ENCODE assay signal across 24 cellular contexts in the genomic region with DNA sequence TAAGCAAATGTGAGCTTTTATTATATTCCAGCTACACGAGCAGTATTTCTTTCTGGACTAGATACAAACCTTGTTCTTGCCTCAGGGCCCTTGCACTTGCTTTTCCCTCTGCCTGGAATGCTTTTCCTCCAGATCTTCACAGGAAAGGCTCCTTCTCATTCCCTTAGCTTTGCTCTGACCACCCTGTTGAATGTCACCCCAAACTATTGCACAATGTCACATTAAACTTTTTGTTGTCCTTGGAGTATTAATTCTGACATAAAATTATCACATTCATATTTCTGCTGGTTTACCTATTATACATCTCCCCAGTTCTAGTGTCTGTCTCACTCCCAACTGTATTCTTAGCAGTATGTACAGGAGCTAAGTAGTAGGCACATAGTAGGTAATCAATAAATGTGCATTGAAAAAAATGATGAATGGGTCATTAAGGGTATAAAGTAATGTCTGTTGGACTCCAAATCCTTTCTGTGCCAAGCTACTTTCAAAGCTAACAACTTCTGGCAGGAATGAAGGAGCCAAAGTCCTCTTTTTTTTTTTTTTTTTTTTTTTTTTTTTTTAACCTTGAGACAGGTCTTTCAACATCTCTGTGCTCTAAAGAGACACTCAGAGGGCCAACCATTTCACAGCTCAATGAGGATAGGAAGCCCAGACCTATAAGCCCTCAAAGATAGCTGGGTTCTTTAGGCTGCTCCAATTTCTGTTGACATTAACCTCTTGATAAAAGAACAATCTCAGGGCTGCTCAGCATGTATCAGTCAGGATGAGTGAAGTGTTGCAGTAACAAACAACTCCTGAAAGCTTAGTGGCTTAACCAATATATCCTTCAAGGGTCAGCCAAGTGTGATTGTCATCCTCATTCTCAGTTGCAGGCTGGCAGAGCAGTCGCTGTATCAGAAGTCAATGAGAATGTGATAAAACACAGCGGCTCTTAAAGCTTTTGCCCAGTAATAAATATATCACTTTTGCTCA.
"Had no signal": no experiment of that assay in that cellular context is flagged by ENCODE, and none has a peak within 500 bp of the region (broad histone marks: within the 10 kb centered on the region; RNA-seq: fewer than 3 reads in every experiment).

No MANE protein-coding gene starts in this region.

- H3K27ac ChIP-seq: HL-60, KMS-11, SJSA1, SK-N-MC had no signal

- H3K36me3 ChIP-seq: SJSA1 had no signal

- H3K4me1 ChIP-seq: SJSA1 had no signal

- H3K27me3 ChIP-seq: SJSA1 had no signal

- H3K4me3 ChIP-seq: SJSA1, SK-N-MC had no signal

- H3K4me2 ChIP-seq: KMS-11 had no signal

- H3K9me3 ChIP-seq: SJSA1 had no signal

- DNase-seq: Kasumi-1, MM.1S, NCI-H1105, NCI-H1417, NCI-H1436 treated with DMSO at 0.1 percent for 48 hours, NCI-H1694, NCI-H187 treated with DMSO at 0.1 percent for 48 hours, NCI-H2029 treated with DMSO at 0.1 percent for 48 hours, NCI-H2171, NCI-H226, NCI-H446, NCI-H510A, NCI-H524 treated with DMSO at 0.1 percent for 48 hours, NCI-H69, NCI-H774, Right ventricle myocardium superior, RPMI8226, SIG-M5 had no signal

- FAIRE-seq: HTR-8/SVneo, RCC 7860 had no signal

- H3K9ac ChIP-seq: KMS-11 had no signal
